In the genomic region with DNA sequence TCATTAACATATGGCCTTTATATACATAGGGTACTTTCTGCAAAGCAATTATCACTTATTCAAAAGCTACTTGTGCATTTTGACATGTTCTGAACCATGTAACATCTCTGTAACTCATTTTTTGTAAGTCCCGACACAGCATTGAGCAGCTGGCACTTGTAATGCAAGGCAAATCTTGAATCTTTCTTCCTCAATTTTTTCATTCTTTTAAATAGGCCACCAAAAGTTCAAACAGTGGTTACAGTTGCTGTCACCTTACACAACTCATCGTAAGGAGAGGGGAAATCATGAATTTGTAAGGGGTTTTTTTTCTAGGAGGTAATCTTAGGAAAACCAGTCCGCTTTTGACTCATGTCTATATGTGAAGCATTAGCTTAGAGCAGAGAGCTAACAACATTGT, we compare ENCODE assay signal across 24 cellular contexts.
A peak's percentile ranks its signal among the peaks of the same experiment; 100 is the strongest.
DNase-seq lines count a peak whose midpoint lies in the region; ATAC-seq, FAIRE-seq and TF ChIP-seq lines count a peak whose summit lies in the region.
"Had no signal": no experiment of that assay in that cellular context is flagged by ENCODE, and none has a peak within 500 bp of the region (broad histone marks: within the 10 kb centered on the region; RNA-seq: fewer than 3 reads in every experiment).

No MANE protein-coding gene starts in this region.

- peaks cover 20% of the 10 kb centered on the region for H3F3A ChIP-seq in neural progenitor cell (ENCODE audit: low read depth)

- H3K9me3 ChIP-seq in GM12878 (replicated peaks; ENCODE audit: control insufficient read depth, insufficient read depth, low read length): no peaks in the 10 kb centered on the region
- no peaks in the 10 kb centered on the region for H3K9me3 ChIP-seq in neural progenitor cell (ENCODE audit: low read depth)
- H3K9me3 ChIP-seq: body of pancreas, HAP-1, sigmoid colon had no signal

- no peaks in the 10 kb centered on the region for H3K9me3 Mint-ChIP-seq in neural progenitor cell
- H3K9me3 Mint-ChIP-seq: CD8-positive, alpha-beta T cell; dendritic cell treated with granulocyte-macrophage colony-stimulating factor and Interleukin-4, amounts not matched to agents 40 ng/mL and 50 ng/mL, for 4 days; natural killer cell had no signal

- H3K27ac ChIP-seq in GM12878 (ENCODE audit: control insufficient read depth, insufficient read depth) (no peak overlapping the region), neural progenitor cell (peak overlapping the region; percentile 84)
- H3K27ac ChIP-seq: body of pancreas, KMS-11 had no signal

- H3K36me3 Mint-ChIP-seq in neural progenitor cell: peaks cover 4% of the 10 kb centered on the region

- H3K9ac ChIP-seq in GM12878 (ENCODE audit: control insufficient read depth, insufficient read depth, low read length) (no peak overlapping the region), neural progenitor cell (no peak overlapping the region)
- H3K9ac ChIP-seq: KMS-11 had no signal

- no peak for TF ChIP-seq CTCF in GM12878 (IDR thresholded peaks at IDR 0.05 in 2 of 3, conservative IDR thresholded peaks at IDR 0.05 in 1 of 3; ENCODE audit: control insufficient read depth in 2 of 3, extremely low read depth in 1 of 3, insufficient read depth in 1 of 3, low read depth in 3 of 3, low read length in 3 of 3)
- no peak for TF ChIP-seq CTCF in neural progenitor cell (IDR thresholded peaks at IDR 0.05)

- H3K79me2 ChIP-seq in GM12878 (ENCODE audit: control insufficient read depth, insufficient read depth, low read length) (no peaks in the 10 kb centered on the region), neural progenitor cell (ENCODE audit: low read depth) (peaks cover 3% of the 10 kb centered on the region)

- peaks cover 48% of the 10 kb centered on the region for H3K4me1 Mint-ChIP-seq in neural progenitor cell
- H3K4me1 Mint-ChIP-seq: natural killer cell had no signal

- no peaks in the 10 kb centered on the region for H3K4me1 ChIP-seq in GM12878 (ENCODE audit: control insufficient read depth, insufficient read depth, low read length)
- H3K4me1 ChIP-seq in neural progenitor cell: peaks cover 35% of the 10 kb centered on the region

- H3K36me3 ChIP-seq in GM12878 (ENCODE audit: control insufficient read depth in 2 of 2, insufficient read depth in 2 of 2, low read length in 1 of 2) (peaks cover 2 to 3% of the 10 kb centered on the region in 2 experiments; a peak in 2 of 4 replicates), neural progenitor cell (no peaks in the 10 kb centered on the region)

- peak; percentile 53 for FAIRE-seq in GM12892 (lab: Jason Lieb, UNC)
- no peak for FAIRE-seq in GM12878 (lab: Jason Lieb, UNC)
- FAIRE-seq: endothelial cell of umbilical vein, urothelium cell line had no signal

- 37% methylated on average over 3 of the region's 3 CpGs for WGBS in GM12878 (ENCODE audit: insufficient coverage, insufficient replicate concordance, low lambda C conversion rate, missing lambda C conversion rate)

- no peak for TF ChIP-seq POLR2A in GM12892 (IDR thresholded peaks at IDR 0.05; ENCODE audit: low read depth, low read length)
- TF ChIP-seq POLR2A in GM12878 (IDR thresholded peaks at IDR 0.05; ENCODE audit: low read depth, low read length): no peak

- H4K20me1 ChIP-seq in GM12878 (ENCODE audit: control insufficient read depth, insufficient read depth) (no peaks in the 10 kb centered on the region), neural progenitor cell (ENCODE audit: low read depth) (no peaks in the 10 kb centered on the region)

- in situ Hi-C loops in GM12878 (cut with MboI): no loop called here

- CTCF ChIA-PET in GM12878 (lab: Yijun Ruan, JAX): interaction anchor here (1.7 kb wide), 1 partner anchor 169 kb away, joined by 6 read pairs; no protein-coding TSS in a partner anchor

- ATAC-seq in HG02610 (IDR thresholded peaks at IDR 0.05; ENCODE audit: unreplicated experiment) (peak; percentile 38), GM12878 (no peak; the same call in 1 of the 3 replicates), HG02938 (IDR thresholded peaks at IDR 0.05; ENCODE audit: unreplicated experiment) (no peak), HG03045 (IDR thresholded peaks at IDR 0.05; ENCODE audit: unreplicated experiment) (no peak)
- ATAC-seq: body of pancreas; CD8-positive, alpha-beta T cell; left colon; natural killer cell; Panc1 had no signal

- TF ChIP-seq RAD21 in GM12878 (IDR thresholded peaks at IDR 0.05; ENCODE audit: insufficient read depth, low read depth, low read length): no peak

- no peak for TF ChIP-seq EP300 in GM12878 (IDR thresholded peaks at IDR 0.05; ENCODE audit: borderline replicate concordance in 1 of 2, control insufficient read depth in 1 of 2, low read depth in 2 of 2, low read length in 2 of 2)

- H3K4me3 Mint-ChIP-seq in neural progenitor cell: no peak overlapping the region
- H3K4me3 Mint-ChIP-seq: CD8-positive, alpha-beta T cell; dendritic cell treated with granulocyte-macrophage colony-stimulating factor and Interleukin-4, amounts not matched to agents 40 ng/mL and 50 ng/mL, for 4 days; natural killer cell had no signal

- RAD21 ChIA-PET in GM12878 (lab: Charles Lee; ENCODE audit: unreplicated experiment): interaction anchor here (0.7 kb wide), 1 partner anchor 33 kb away, joined by 4 read pairs; no protein-coding TSS in a partner anchor

- no TSS peak for BruUV-seq in GM12878 (replicated peaks; lab: Mats Ljungman, UMichigan)

- H3K27me3 ChIP-seq in GM12878 (replicated peaks in 1 of 2; ENCODE audit: control insufficient read depth in 2 of 2, insufficient read depth in 2 of 2, low read length in 1 of 2) (no peaks in the 10 kb centered on the region), neural progenitor cell (no peaks in the 10 kb centered on the region)
- H3K27me3 ChIP-seq: body of pancreas, sigmoid colon had no signal

- no peaks in the 10 kb centered on the region for H3K27me3 Mint-ChIP-seq in neural progenitor cell (ENCODE audit: insufficient read depth, low read depth)
- H3K27me3 Mint-ChIP-seq: dendritic cell treated with granulocyte-macrophage colony-stimulating factor and Interleukin-4, amounts not matched to agents 40 ng/mL and 50 ng/mL, for 4 days had no signal

- SMC1A ChIA-PET in GM12878 (lab: Charles Lee; ENCODE audit: uncharacterized antibody, unreplicated experiment): interaction anchor here (0.9 to 1.3 kb wide), 2 partner anchors 17 to 92 kb away, joined by 3 read pairs; no protein-coding TSS in a partner anchor

- H3K27ac Mint-ChIP-seq in neural progenitor cell: peak overlapping the region; percentile 97
- H3K27ac Mint-ChIP-seq: CD8-positive, alpha-beta T cell; dendritic cell treated with granulocyte-macrophage colony-stimulating factor and Interleukin-4, amounts not matched to agents 40 ng/mL and 50 ng/mL, for 4 days; natural killer cell had no signal

- POLR2A ChIA-PET in GM12878 (lab: Charles Lee): no interaction called here

- intact Hi-C loops in GM12878 (cut with micrococcal nuclease; ENCODE audit: unreplicated experiment): no loop called here

- no peak overlapping the region for H3K4me3 ChIP-seq in GM12878
- no peak overlapping the region for H3K4me3 ChIP-seq in neural progenitor cell
- H3K4me3 ChIP-seq: body of pancreas, HAP-1, sigmoid colon had no signal

- no peak overlapping the region for H2AFZ ChIP-seq in GM12878 (ENCODE audit: control insufficient read depth, low read depth, low read length)
- no peak overlapping the region for H2AFZ ChIP-seq in neural progenitor cell (replicated peaks)

- no peak overlapping the region for H3K4me2 ChIP-seq in GM12878 (ENCODE audit: control insufficient read depth, insufficient read depth)
- peak overlapping the region; percentile 69 for H3K4me2 ChIP-seq in neural progenitor cell
- H3K4me2 ChIP-seq: KMS-11 had no signal

- DNase-seq in GM12892 (ENCODE audit: insufficient read length): no peak
- no peak for DNase-seq in GM12878 (ENCODE audit: low read depth, low spot score)
- no peak for DNase-seq in neural progenitor cell (ENCODE audit: low spot score)
- no peak for DNase-seq in GF-D8 (lab: John Stamatoyannopoulos, UW)
- DNase-seq: activated CD4-positive, alpha-beta T cell treated with anti-CD3 and anti-CD28 coated beads, Interleukin-2, amount 50 U/mL, for 48 hours; activated CD8-positive, alpha-beta memory T cell treated with anti-CD3 and anti-CD28 coated beads, Interleukin-2, amount 50 U/mL, for 48 hours; body of pancreas; CD8-positive, alpha-beta T cell; DMS153; left colon; natural killer cell; NCI-H1092; NCI-H1930; NCI-H2227 treated with DMSO at 0.1 percent for 48 hours; sigmoid colon had no signal

TF ChIP-seq in GM12878, 131 proteins besides CTCF, POLR2A, EP300 and RAD21 (continues in another document):
- TF ChIP-seq ZNF24 (IDR thresholded peaks at IDR 0.05) (no peak), SMC3 (IDR thresholded peaks at IDR 0.05; ENCODE audit: borderline replicate concordance, low read length) (no peak), RBBP5 (conservative IDR thresholded peaks at IDR 0.05) (no peak), JUNB (IDR thresholded peaks at IDR 0.05) (peak; percentile 29), TCF7 (IDR thresholded peaks at IDR 0.05; ENCODE audit: borderline replicate concordance) (no peak), WRNIP1 (IDR thresholded peaks at IDR 0.05; ENCODE audit: borderline replicate concordance, low read depth, low read length) (no peak), ZNF384 (IDR thresholded peaks at IDR 0.05; ENCODE audit: borderline replicate concordance, low read depth, low read length) (no peak), FOXK2 (IDR thresholded peaks at IDR 0.05) (no peak), ZBED1 (IDR thresholded peaks at IDR 0.05; ENCODE audit: borderline replicate concordance) (no peak), SP1 (IDR thresholded peaks at IDR 0.05; ENCODE audit: low read depth, low read length) (no peak), IKZF1 (conservative IDR thresholded peaks at IDR 0.05) (0 out of 2 replicates have a peak, but pooled peaks have one; percentile 8), LARP7 (IDR thresholded peaks at IDR 0.05) (no peak), IKZF2 (IDR thresholded peaks at IDR 0.05) (no peak; a peak in 1 of 4 replicates), NFXL1 (IDR thresholded peaks at IDR 0.05; ENCODE audit: borderline replicate concordance) (no peak), POU2F2 (IDR thresholded peaks at IDR 0.05; ENCODE audit: borderline replicate concordance, low read depth, low read length) (no peak), ETV6 (conservative IDR thresholded peaks at IDR 0.05 in 1 of 2, IDR thresholded peaks at IDR 0.05 in 1 of 2; ENCODE audit: borderline replicate concordance in 1 of 2, low read depth in 1 of 2) (no peak), ASH2L (IDR thresholded peaks at IDR 0.05; ENCODE audit: borderline replicate concordance, low read depth) (no peak)
